Comparison of ENCODE assay signal across 14 cellular contexts in genomic region chr10:79275105-79275430, GRCh38.
DNase-seq lines count a peak whose midpoint lies in the region; ATAC-seq, FAIRE-seq and TF ChIP-seq lines count a peak whose summit lies in the region.
"Had no signal": no experiment of that assay in that cellular context is flagged by ENCODE, and none has a peak within 500 bp of the region (broad histone marks: within the 10 kb centered on the region; RNA-seq: fewer than 3 reads in every experiment).

No MANE protein-coding gene starts in this region.

- H3K27ac ChIP-seq in adrenal gland = peak overlapping the region; percentile 40 to 91 (median 89)
- H3K27ac ChIP-seq in esophagus muscularis mucosa (replicated peaks in 1 of 4) = peak overlapping the region; percentile 78 to 90 (median 82)
- H3K27ac ChIP-seq in pancreas = peak overlapping the region; percentile 51 to 67 (median 64)
- H3K27ac ChIP-seq in thyroid gland = peak overlapping the region in 2 of 3 donors; percentile 0 to 75

- TF ChIP-seq POLR2A in adrenal gland (IDR thresholded peaks at IDR 0.05) (no peak), esophagus muscularis mucosa (IDR thresholded peaks at IDR 0.05; ENCODE audit: low read depth) (no peak), thyroid gland (IDR thresholded peaks at IDR 0.05) (no peak)

- H3K4me3 ChIP-seq in adrenal gland (no peak overlapping the region), esophagus muscularis mucosa (peak overlapping the region; percentile 1 to 18 (median 8)), pancreas (no peak overlapping the region), thyroid gland (replicated peaks in 1 of 3) (no peak overlapping the region)
- H3K4me3 ChIP-seq: GM12878, testis had no signal

- TF ChIP-seq CTCF in adrenal gland (IDR thresholded peaks at IDR 0.05) = no peak
- no peak for TF ChIP-seq CTCF in esophagus muscularis mucosa (IDR thresholded peaks at IDR 0.05)
- TF ChIP-seq CTCF in pancreas (IDR thresholded peaks at IDR 0.05) = no peak
- no peak for TF ChIP-seq CTCF in thyroid gland (IDR thresholded peaks at IDR 0.05)

- no peak for TF ChIP-seq EP300 in esophagus muscularis mucosa (IDR thresholded peaks at IDR 0.05)

- H3K27me3 ChIP-seq in adrenal gland (no peaks in the 10 kb centered on the region), esophagus muscularis mucosa (no peaks in the 10 kb centered on the region), pancreas (no peaks in the 10 kb centered on the region), thyroid gland (no peaks in the 10 kb centered on the region)
- H3K27me3 ChIP-seq: testis had no signal

- intact Hi-C loops in adrenal gland (cut with DNase I) = no loop called here
- intact Hi-C loops in esophagus muscularis mucosa (cut with DNase I) = no loop called here
- intact Hi-C loops in pancreas (cut with DNase I) = no loop called here
- intact Hi-C loops in thyroid gland (cut with DNase I) = no loop called here

- H3K36me3 ChIP-seq in adrenal gland (replicated peaks in 1 of 2) = peaks cover 0 to 15% of the 10 kb centered on the region in 2 donors
- H3K36me3 ChIP-seq in esophagus muscularis mucosa = peaks cover 13 to 39% (median 31%) of the 10 kb centered on the region in 4 donors
- H3K36me3 ChIP-seq in pancreas = peaks cover 0 to 14% (median 3%) of the 10 kb centered on the region in 3 donors
- H3K36me3 ChIP-seq in thyroid gland = peaks cover 15 to 18% of the 10 kb centered on the region in 2 donors

- FAIRE-seq in pancreas (lab: Jason Lieb, UNC) = no peak
- FAIRE-seq in urothelium cell line (lab: Jason Lieb, UNC) = no peak
- FAIRE-seq: GM12878 had no signal

- DNase-seq in adrenal gland (no peak), esophagus muscularis mucosa (ENCODE audit: extremely low spot score) (no peak), pancreas (no peak), thyroid gland (no peak), NCI-H1436 (lab: John Stamatoyannopoulos, UW) (no peak), urothelium cell line (ENCODE audit: low spot score) (no peak)
- DNase-seq: activated B cell treated with CpG ODN at 0.5 μM for 24 hours; activated naive CD4-positive, alpha-beta T cell treated with anti-CD3 and anti-CD28 coated beads for 36 hours; CD8-positive, alpha-beta T cell; NCI-H1417 treated with DMSO at 0.1 percent for 48 hours had no signal

- H3K9me3 ChIP-seq in adrenal gland (replicated peaks in 1 of 3) = no peaks in the 10 kb centered on the region
- no peaks in the 10 kb centered on the region for H3K9me3 ChIP-seq in esophagus muscularis mucosa
- H3K9me3 ChIP-seq in pancreas = no peaks in the 10 kb centered on the region
- H3K9me3 ChIP-seq in thyroid gland = no peaks in the 10 kb centered on the region
- H3K9me3 ChIP-seq: testis had no signal

- WGBS in adrenal gland, 4 donors = 45 to 46% methylated on average over 3 of the region's 3 CpGs; no CpG with 5 or more reads in 2 of the 4 donors
- 33% methylated on average over 1 of the region's 3 CpGs for WGBS in esophagus muscularis mucosa
- 59 to 60% methylated on average over 3 of the region's 3 CpGs for WGBS in pancreas, 2 donors
- 45 to 89% methylated on average over 1 to 3 of the region's 3 CpGs for WGBS in thyroid gland, 2 donors

- peaks cover 24 to 62% of the 10 kb centered on the region in 2 donors for H3K4me1 ChIP-seq in adrenal gland (replicated peaks in 1 of 2)
- H3K4me1 ChIP-seq in esophagus muscularis mucosa = peaks cover 53 to 64% (median 62%) of the 10 kb centered on the region in 4 donors
- H3K4me1 ChIP-seq in pancreas = peaks cover 0 to 15% (median 10%) of the 10 kb centered on the region in 3 donors
- peaks cover 24 to 30% of the 10 kb centered on the region in 2 donors for H3K4me1 ChIP-seq in thyroid gland

- no peak for ATAC-seq in pancreas
- ATAC-seq in GM18873 (IDR thresholded peaks at IDR 0.05; ENCODE audit: low FRiP score, unreplicated experiment) = no peak
- no peak for ATAC-seq in HG03045 (IDR thresholded peaks at IDR 0.05; ENCODE audit: unreplicated experiment)
- ATAC-seq: CD8-positive, alpha-beta T cell had no signal

Comparison
In these comparisons a context has a peak if more than half of its experiments do, and no peak if none do; other contexts are left out.
1. H3K27ac ChIP-seq: peak in every context shown above with its lines; median percentile 89 in adrenal gland; 82 in esophagus muscularis mucosa; 64 in pancreas; 38 in thyroid gland.
2. H3K4me3 ChIP-seq: peak in esophagus muscularis mucosa (4 of 4); none in adrenal gland (0 of 4), pancreas (0 of 4) and thyroid gland (0 of 3).